ENCODE assay signal across 13 cellular contexts in genomic region chr14:71725802-71726638, GRCh38.
DNase-seq lines count a peak whose midpoint lies in the region; ATAC-seq, FAIRE-seq and TF ChIP-seq lines count a peak whose summit lies in the region.
"Had no signal": no experiment of that assay in that cellular context is flagged by ENCODE, and none has a peak within 500 bp of the region (broad histone marks: within the 10 kb centered on the region; RNA-seq: fewer than 3 reads in every experiment).

No MANE protein-coding gene starts in this region.

- H3K4me2 ChIP-seq in IMR-90 (ENCODE audit: low read depth, low read length) (no peak overlapping the region), K562 (ENCODE audit: insufficient read depth, low read length) (no peak overlapping the region)

- H3K79me1 ChIP-seq in IMR-90 (ENCODE audit: low read depth in 1 of 2, low read length in 2 of 2): peaks cover 18 to 21% of the 10 kb centered on the region in 2 experiments; a peak in 2 of 4 replicates

- ATAC-seq in IMR-90 (ENCODE audit: low read depth) (peak; percentile 73), K562 (no peak), HG02885 (IDR thresholded peaks at IDR 0.05; ENCODE audit: poor library complexity, unreplicated experiment) (no peak), GM21723 (IDR thresholded peaks at IDR 0.05; ENCODE audit: unreplicated experiment) (no peak)

- no peak overlapping the region for H4K8ac ChIP-seq in IMR-90 (ENCODE audit: low read depth in 2 of 2, low read length in 2 of 2)

- no peaks in the 10 kb centered on the region for H3K27me3 ChIP-seq in IMR-90 (ENCODE audit: control insufficient read depth, insufficient read depth, low read length)
- no peaks in the 10 kb centered on the region for H3K27me3 ChIP-seq in K562 (ENCODE audit: control insufficient read depth in 2 of 2, insufficient read depth in 2 of 2, low read length in 2 of 2)
- no peaks in the 10 kb centered on the region for H3K27me3 ChIP-seq in kidney epithelial cell (ENCODE audit: control insufficient read depth, insufficient read depth, low read length)

- H3K4me3 ChIP-seq in AG10803 (ENCODE audit: low read length): no peak overlapping the region
- no peak overlapping the region for H3K4me3 ChIP-seq in IMR-90 (ENCODE audit: insufficient read depth, low read depth, low read length)
- no peak overlapping the region for H3K4me3 ChIP-seq in K562
- H3K4me3 ChIP-seq in kidney epithelial cell (ENCODE audit: low read depth, low read length): no peak overlapping the region

- H3K18ac ChIP-seq in IMR-90 (ENCODE audit: low read depth, low read length): no peak overlapping the region

- POLR2A ChIA-PET in IMR-90 (lab: Charles Lee; ENCODE audit: unreplicated experiment) (no interaction called here), K562 (lab: Yijun Ruan, JAX) (interaction anchor here (0.7 kb wide), 1 partner anchor 13 kb away, joined by 4 read pairs; no protein-coding TSS in a partner anchor)

- no peak overlapping the region for H3K14ac ChIP-seq in IMR-90 (replicated peaks; ENCODE audit: low read depth, low read length)

- peaks cover 28% of the 10 kb centered on the region for H3K36me3 ChIP-seq in IMR-90 (ENCODE audit: control insufficient read depth, insufficient read depth, low read length)
- H3K36me3 ChIP-seq in K562 (ENCODE audit: control insufficient read depth, insufficient read depth, low read length): peaks cover 6% of the 10 kb centered on the region; the same call in 1 of the 3 replicates
- no peaks in the 10 kb centered on the region for H3K36me3 ChIP-seq in kidney epithelial cell (ENCODE audit: control insufficient read depth, insufficient read depth, low read length)

- TF ChIP-seq RAD21 in IMR-90 (IDR thresholded peaks at IDR 0.05; ENCODE audit: low read length) (no peak), K562 (CRISPR knock-in tag; conservative IDR thresholded peaks at IDR 0.05 in 1 of 2, IDR thresholded peaks at IDR 0.05 in 1 of 2) (no peak)

- CTCF ChIA-PET in IMR-90 (lab: Yijun Ruan, JAX): interaction anchor here (1.3 to 1.8 kb wide), 2 partner anchors 10 to 129 kb away, joined by 3 to 6 read pairs; no protein-coding TSS in a partner anchor
- CTCF ChIA-PET in K562 (lab: Yijun Ruan, JAX; ENCODE audit: low intra/inter-chr PET ratio): no interaction called here

- TF ChIP-seq EP300 in K562 (IDR thresholded peaks at IDR 0.05; ENCODE audit: low read length): no peak

- no peak overlapping the region for H4K5ac ChIP-seq in IMR-90 (ENCODE audit: low read depth, low read length)

- H2BK5ac ChIP-seq in IMR-90 (ENCODE audit: low read depth, low read length, poor library complexity, severe bottlenecking): no peak overlapping the region

- H3K9ac ChIP-seq in IMR-90 (ENCODE audit: low read depth, low read length): no peak overlapping the region
- H3K9ac ChIP-seq in K562 (ENCODE audit: insufficient read depth in 1 of 2, low read depth in 2 of 2, low read length in 2 of 2): no peak overlapping the region

- H2AK5ac ChIP-seq in IMR-90 (ENCODE audit: low read depth, low read length): no peak overlapping the region; the same call in 1 of the 2 replicates

- no peak overlapping the region for H2AK9ac ChIP-seq in IMR-90 (replicated peaks; ENCODE audit: low read depth, low read length, poor library complexity)

- H2BK15ac ChIP-seq in IMR-90 (ENCODE audit: low read depth, low read length): peak overlapping the region; percentile 3; the same call in 1 of the 3 replicates

- H3K27ac ChIP-seq in IMR-90 (ENCODE audit: insufficient read depth, low read length) (no peak overlapping the region), K562 (ENCODE audit: extremely low read depth, low read depth, low read length) (no peak overlapping the region)

- H3K4me1 ChIP-seq in IMR-90 (ENCODE audit: control insufficient read depth, insufficient read depth, low read length): peaks cover 16% of the 10 kb centered on the region
- no peaks in the 10 kb centered on the region for H3K4me1 ChIP-seq in K562 (replicated peaks in 1 of 2; ENCODE audit: control insufficient read depth in 2 of 2, insufficient read depth in 2 of 2, low read length in 2 of 2)

- TF ChIP-seq POLR2A in IMR-90 (IDR thresholded peaks at IDR 0.05; ENCODE audit: low read depth, low read length) (no peak), K562 (conservative IDR thresholded peaks at IDR 0.05) (no peak)

- H3K9me1 ChIP-seq in IMR-90 (ENCODE audit: insufficient read depth, low read length) (peaks cover 16% of the 10 kb centered on the region), K562 (ENCODE audit: control insufficient read depth, insufficient read depth, low read length) (no peaks in the 10 kb centered on the region)

- H4K91ac ChIP-seq in IMR-90 (ENCODE audit: insufficient read depth, low read depth, low read length): no peak overlapping the region

- BruUV-seq in IMR-90 (replicated peaks; lab: Mats Ljungman, UMichigan): no TSS peak
- no TSS peak for BruUV-seq in K562 (replicated peaks; lab: Mats Ljungman, UMichigan)

- H3K9me3 ChIP-seq in IMR-90 (ENCODE audit: control insufficient read depth, insufficient read depth, low read length) (no peaks in the 10 kb centered on the region), K562 (replicated peaks; ENCODE audit: control insufficient read depth, insufficient read depth, low read depth, low read length) (no peaks in the 10 kb centered on the region)

- in situ Hi-C loops in IMR-90 (cut with MboI; ENCODE audit: low sequenced_read_pairs): loop anchor here (10.0 kb wide), 1 partner anchor 569 kb away; no protein-coding TSS in a partner anchor
- in situ Hi-C loops in K562 (cut with MboI): loop anchor here (10.0 kb wide), 1 partner anchor 129 kb away; no protein-coding TSS in a partner anchor

- intact Hi-C loops in IMR-90 (cut with micrococcal nuclease): no loop called here
- intact Hi-C loops in K562 (cut with micrococcal nuclease): no loop called here

- H3K79me2 ChIP-seq in K562 (ENCODE audit: control insufficient read depth, insufficient read depth, low read length): no peaks in the 10 kb centered on the region

- H3K56ac ChIP-seq in IMR-90 (ENCODE audit: extremely low read depth, insufficient read depth, low read length): no peak overlapping the region

- H4K20me1 ChIP-seq in IMR-90 (ENCODE audit: insufficient read depth, low read length): no peaks in the 10 kb centered on the region
- no peaks in the 10 kb centered on the region for H4K20me1 ChIP-seq in K562 (replicated peaks; ENCODE audit: control insufficient read depth, insufficient read depth, low read length)

- TF ChIP-seq CTCF in AG10803 (conservative IDR thresholded peaks at IDR 0.05; ENCODE audit: low read length) (no peak), IMR-90 (conservative IDR thresholded peaks at IDR 0.05; ENCODE audit: low read depth, low read length) (no peak), K562 (IDR thresholded peaks at IDR 0.05 in 2 of 3, conservative IDR thresholded peaks at IDR 0.05 in 1 of 3; ENCODE audit: insufficient read depth in 2 of 3, low read depth in 1 of 3, low read length in 3 of 3) (no peak), kidney epithelial cell (IDR thresholded peaks at IDR 0.05; ENCODE audit: insufficient read depth, low read length, poor library complexity, severe bottlenecking) (no peak)

- no CpG with 5 or more reads among the region's 7 CpGs for WGBS in IMR-90 (ENCODE audit: extremely low coverage in 2 of 2, insufficient read length in 1 of 2), 2 experiments
- WGBS in K562 (ENCODE audit: insufficient coverage, low coverage, missing lambda C conversion rate): 73% methylated on average over 7 of the region's 7 CpGs

- FAIRE-seq in K562 (lab: Jason Lieb, UNC): no peak

- 0 out of 2 replicates have a peak overlapping the region, but pooled peaks have one; percentile 21 for H2BK20ac ChIP-seq in IMR-90 (ENCODE audit: low read depth, low read length)

- H2AFZ ChIP-seq in IMR-90 (replicated peaks; ENCODE audit: low read length, poor library complexity): no peak overlapping the region
- no peak overlapping the region for H2AFZ ChIP-seq in K562 (ENCODE audit: low read depth, low read length)

- DNase-seq in AG10803 (ENCODE audit: low read depth) (peak; percentile 89), IMR-90 (peak; percentile 86), K562 (ENCODE audit: extremely low read depth in 1 of 4, low spot score in 3 of 4) (no peak), kidney epithelial cell (ENCODE audit: low read depth) (peak; percentile 28), NCI-H1930 (lab: John Stamatoyannopoulos, UW) (no peak)
- DNase-seq in stimulated activated CD4-positive, alpha-beta T cell treated with anti-CD3 and anti-CD28 coated beads, Interleukin-1b, Interleukin-23, amount 100 ng/mL, for 48 hours: no peak
- DNase-seq: Calu3; effector CD8-positive, alpha-beta T cell; GOT3; left cardiac atrium; NCI-H2171 had no signal

- no peak overlapping the region for H3K4ac ChIP-seq in IMR-90 (ENCODE audit: low read depth, low read length)

- dilution Hi-C loops in IMR-90 (cut with HindIII; ENCODE audit: low sequenced_read_pairs, unreplicated experiment): no loop called here

- no peak overlapping the region for H3K23ac ChIP-seq in IMR-90 (ENCODE audit: low read depth, low read length)

- no peak overlapping the region for H2BK120ac ChIP-seq in IMR-90 (ENCODE audit: low read depth, low read length)

TF ChIP-seq in IMR-90, 13 proteins besides CTCF, POLR2A, EP300 and RAD21 (continues in another document):
- TF ChIP-seq USF2 (IDR thresholded peaks at IDR 0.05; ENCODE audit: low read depth, low read length) (no peak), FOS (IDR thresholded peaks at IDR 0.05; ENCODE audit: low read depth, low read length) (peak; percentile 67; the same call in 1 of the 2 replicates), CEBPB (IDR thresholded peaks at IDR 0.05; ENCODE audit: low read depth, low read length) (peak; percentile 94)

TF ChIP-seq in K562, 482 proteins besides CTCF, POLR2A, EP300 and RAD21:
- peak; percentile 24; the same call in 1 of the 2 replicates for TF ChIP-seq RFX1 (IDR thresholded peaks at IDR 0.05)
- no peak for TF ChIP-seq NFIX (CRISPR knock-in tag; IDR thresholded peaks at IDR 0.05; ENCODE audit: low read depth)

Comparison
In these comparisons a context has a peak if more than half of its experiments do, and no peak if none do; other contexts are left out.
1. DNase-seq: peak in AG10803 (single experiment), IMR-90 (single experiment) and kidney epithelial cell (single experiment); none in K562 (0 of 4), NCI-H1930 (0 of 2) and stimulated activated CD4-positive, alpha-beta T cell treated with anti-CD3 and anti-CD28 coated beads, Interleukin-1b, Interleukin-23, amount 100 ng/mL, for 48 hours (single experiment).